25 cellular contexts compared by ENCODE assay signal in the genomic region with DNA sequence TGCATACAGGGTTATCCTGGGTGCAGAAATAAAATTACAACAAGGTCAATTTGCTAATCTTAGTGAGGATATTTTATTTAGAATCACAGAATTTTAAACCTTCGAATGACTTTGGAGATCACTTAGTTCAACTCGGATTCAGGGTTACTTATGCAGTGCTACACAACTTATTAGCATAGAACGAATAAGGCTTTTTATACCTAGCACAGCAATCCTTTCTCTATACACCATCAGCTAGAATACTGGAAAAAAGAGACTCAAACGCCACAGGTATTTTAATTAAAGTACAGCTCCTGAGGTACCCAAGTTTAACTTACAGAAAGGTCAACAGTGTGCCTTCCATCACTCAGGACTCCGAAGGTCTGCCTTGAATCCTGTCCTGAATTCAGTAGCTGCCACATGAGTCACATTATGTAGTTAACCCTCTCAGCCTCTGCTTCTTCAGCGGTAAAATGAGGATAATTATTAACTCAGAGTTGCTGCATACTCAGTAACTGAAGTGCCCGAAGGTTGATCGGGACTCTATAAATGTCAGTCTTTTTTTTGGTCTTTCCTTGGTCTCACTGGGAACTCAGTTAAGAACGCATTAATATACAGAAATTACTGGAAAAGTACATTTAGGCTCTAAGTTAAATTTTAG.
"Had no signal": no experiment of that assay in that cellular context is flagged by ENCODE, and none has a peak within 500 bp of the region (broad histone marks: within the 10 kb centered on the region; RNA-seq: fewer than 3 reads in every experiment).

No MANE protein-coding gene starts in this region.

- H3K4me3 Mint-ChIP-seq: activated CD4-positive, alpha-beta T cell treated with anti-CD3 and anti-CD28 coated beads, Interleukin-2, amount 10 ng/mL, durations not matched to agents 7 days and 5 days; activated CD8-positive, alpha-beta memory T cell treated with anti-CD3 and anti-CD28 coated beads, Interleukin-2, amount 10 ng/mL, durations not matched to agents 7 days and 5 days; activated CD8-positive, alpha-beta T cell treated with anti-CD3 and anti-CD28 coated beads for 36 hours; activated naive CD8-positive, alpha-beta T cell treated with anti-CD3 and anti-CD28 coated beads, Interleukin-2, amount 50 U/mL, for 24 hours; activated T-helper 1 cell treated with anti-CD3 and anti-CD28 coated beads, Interleukin-12 subunit alpha, Interleukin-12 subunit beta, Interleukin-2, Interleukin-4 antibody, amounts not matched to agents 30 ng/mL and 10 ng/mL and 1 ng/mL, durations not matched to agents 14 hours and 24 hours and 36 hours; natural killer cell treated with Interleukin-12 subunit alpha and Interleukin-12 subunit beta and Interleukin-15 and Interleukin-18, amount 100 ng/mL, for 72 hours; T-helper 1 cell treated with Interleukin-12 subunit alpha and Interleukin-12 subunit beta and Interleukin-4 antibody, amounts not matched to agents 30 μg/mL and 1 μg/mL, for 36 hours; type B pancreatic cell had no signal

- H3K36me3 Mint-ChIP-seq: activated CD8-positive, alpha-beta memory T cell treated with anti-CD3 and anti-CD28 coated beads, Interleukin-2, amount 10 ng/mL, durations not matched to agents 7 days and 5 days; natural killer cell treated with Interleukin-12 subunit alpha and Interleukin-12 subunit beta and Interleukin-15 and Interleukin-18, amount 100 ng/mL, for 72 hours; type B pancreatic cell had no signal

- H3K27ac Mint-ChIP-seq: activated CD4-positive, alpha-beta T cell treated with anti-CD3 and anti-CD28 coated beads, Interleukin-2, amount 10 ng/mL, durations not matched to agents 7 days and 5 days; activated CD8-positive, alpha-beta memory T cell treated with anti-CD3 and anti-CD28 coated beads, Interleukin-2, amount 10 ng/mL, durations not matched to agents 7 days and 5 days; activated CD8-positive, alpha-beta T cell treated with anti-CD3 and anti-CD28 coated beads for 36 hours; activated naive CD8-positive, alpha-beta T cell treated with anti-CD3 and anti-CD28 coated beads, Interleukin-2, amount 50 U/mL, for 24 hours; activated T-helper 1 cell treated with anti-CD3 and anti-CD28 coated beads, Interleukin-12 subunit alpha, Interleukin-12 subunit beta, Interleukin-2, Interleukin-4 antibody, amounts not matched to agents 30 ng/mL and 10 ng/mL and 1 ng/mL, durations not matched to agents 14 hours and 24 hours and 36 hours; natural killer cell treated with Interleukin-12 subunit alpha and Interleukin-12 subunit beta and Interleukin-15 and Interleukin-18, amount 100 ng/mL, for 72 hours; T-helper 1 cell treated with Interleukin-12 subunit alpha and Interleukin-12 subunit beta and Interleukin-4 antibody, amounts not matched to agents 30 μg/mL and 1 μg/mL, for 36 hours; type B pancreatic cell had no signal

- H3K4me3 ChIP-seq: body of pancreas, cardiac muscle cell, gastrocnemius medialis, left ventricle myocardium inferior, ovary, prostate gland, right atrium auricular region, spleen, thoracic aorta had no signal

- H3K4me1 ChIP-seq: prostate gland had no signal

- H3K9me3 ChIP-seq: body of pancreas, gastrocnemius medialis, left ventricle myocardium inferior, neutrophil, ovary, prostate gland, right atrium auricular region, spleen, thoracic aorta had no signal

- H3K27ac ChIP-seq: cardiac muscle cell, neutrophil, ovary, prostate gland, right atrium auricular region, thoracic aorta had no signal

- DNase-seq: activated CD4-positive, alpha-beta T cell treated with anti-CD3 and anti-CD28 coated beads, Interleukin-2, amount 10 ng/mL, durations not matched to agents 7 days and 5 days; activated CD8-positive, alpha-beta memory T cell treated with anti-CD3 and anti-CD28 coated beads, Interleukin-2, amount 10 ng/mL, durations not matched to agents 7 days and 5 days; activated CD8-positive, alpha-beta T cell treated with anti-CD3 and anti-CD28 coated beads for 36 hours; activated gamma-delta T cell; activated naive CD4-positive, alpha-beta T cell treated with anti-CD3 and anti-CD28 coated beads, Interleukin-2, amount 50 U/mL, for 16 hours; activated naive CD8-positive, alpha-beta T cell treated with anti-CD3 and anti-CD28 coated beads, Interleukin-2, amount 50 U/mL, for 24 hours; activated T-cell treated with anti-CD3 and anti-CD28 coated beads for 4 hours; body of pancreas; cortex of kidney; gastrocnemius medialis; head of caudate nucleus; left ventricle myocardium inferior; ovary; spleen; stimulated activated CD4-positive, alpha-beta T cell treated with anti-CD3 and anti-CD28 coated beads, Interleukin-4, amount 100 ng/mL, for 1 hour; stimulated activated naive CD4-positive, alpha-beta T cell had no signal

- H3K27me3 Mint-ChIP-seq: type B pancreatic cell had no signal

- H3K27me3 ChIP-seq: body of pancreas, cardiac muscle cell, gastrocnemius medialis, neutrophil, ovary, right atrium auricular region, spleen had no signal

- H3K9me3 Mint-ChIP-seq: activated CD4-positive, alpha-beta T cell treated with anti-CD3 and anti-CD28 coated beads, Interleukin-2, amount 10 ng/mL, durations not matched to agents 7 days and 5 days; activated CD8-positive, alpha-beta T cell treated with anti-CD3 and anti-CD28 coated beads for 36 hours; activated naive CD8-positive, alpha-beta T cell treated with anti-CD3 and anti-CD28 coated beads, Interleukin-2, amount 50 U/mL, for 24 hours; activated T-helper 1 cell treated with anti-CD3 and anti-CD28 coated beads, Interleukin-12 subunit alpha, Interleukin-12 subunit beta, Interleukin-2, Interleukin-4 antibody, amounts not matched to agents 30 ng/mL and 10 ng/mL and 1 ng/mL, durations not matched to agents 14 hours and 24 hours and 36 hours; natural killer cell treated with Interleukin-12 subunit alpha and Interleukin-12 subunit beta and Interleukin-15 and Interleukin-18, amount 100 ng/mL, for 72 hours; T-helper 1 cell treated with Interleukin-12 subunit alpha and Interleukin-12 subunit beta and Interleukin-4 antibody, amounts not matched to agents 30 μg/mL and 1 μg/mL, for 36 hours; type B pancreatic cell had no signal

- H3K36me3 ChIP-seq: cardiac muscle cell, gastrocnemius medialis, left ventricle myocardium inferior, neutrophil, ovary, prostate gland, right atrium auricular region, spleen, thoracic aorta had no signal

- ATAC-seq: activated CD8-positive, alpha-beta memory T cell treated with anti-CD3 and anti-CD28 coated beads, Interleukin-2, amount 10 ng/mL, durations not matched to agents 7 days and 5 days; activated CD8-positive, alpha-beta T cell treated with anti-CD3 and anti-CD28 coated beads for 36 hours; activated naive CD8-positive, alpha-beta T cell treated with anti-CD3 and anti-CD28 coated beads, Interleukin-2, amount 50 U/mL, for 24 hours; body of pancreas; gastrocnemius medialis; natural killer cell treated with Interleukin-12 subunit alpha and Interleukin-12 subunit beta and Interleukin-15 and Interleukin-18, amount 100 ng/mL, for 72 hours had no signal
